ENCODE assay signal across 8 cellular contexts in the genomic region with DNA sequence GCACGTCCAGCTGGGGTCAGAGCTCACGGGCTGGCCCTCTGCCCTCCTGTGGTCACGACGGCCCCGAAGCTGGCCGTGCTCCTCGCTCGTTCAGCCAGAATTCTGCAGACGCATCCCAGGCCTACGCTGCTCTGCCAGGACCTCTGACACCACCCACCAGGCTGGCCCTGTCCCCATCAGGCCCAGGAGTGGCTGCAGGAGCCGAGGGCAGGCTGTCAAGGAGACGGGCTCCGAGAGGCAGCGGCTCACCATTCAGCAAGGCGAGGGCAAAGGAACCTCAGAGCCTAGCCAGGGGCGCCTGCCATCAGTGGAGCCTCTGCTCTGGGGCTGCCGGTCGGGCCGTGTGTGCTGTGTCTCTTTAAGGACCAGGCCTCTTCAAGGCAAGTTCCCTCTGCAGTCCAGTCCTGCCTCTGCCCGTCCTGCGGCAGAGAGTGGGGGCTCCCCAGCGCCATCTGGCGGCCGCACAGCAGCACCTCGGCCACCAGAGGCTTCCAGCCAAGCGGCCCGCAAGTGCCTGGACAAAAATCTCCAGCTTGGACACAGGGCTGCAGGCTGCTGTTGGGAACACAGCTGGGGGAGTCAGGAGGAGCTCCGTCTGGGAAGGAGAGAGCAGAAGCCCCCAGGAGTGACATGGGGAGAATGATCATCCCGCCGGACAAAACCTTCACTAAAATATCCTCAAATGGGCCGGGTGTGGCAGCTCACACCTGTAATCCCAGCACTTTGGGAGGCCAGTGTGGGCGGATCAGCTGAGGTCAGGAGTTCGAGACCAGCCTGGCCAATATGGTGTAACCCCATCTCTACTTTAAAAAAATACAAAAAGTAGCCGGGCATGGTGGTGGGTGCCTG. TPM values are rescaled to one million over a fixed set of nuclear protein-coding genes. Genes with fewer than 3 reads are reported as not detected.
DNase-seq lines count a peak whose midpoint lies in the region; TF ChIP-seq lines count a peak whose summit lies in the region.

No MANE protein-coding gene starts in this region.

- peaks cover 3 to 16% (median 7%) of the 10 kb centered on the region in 4 donors for H3K4me1 Mint-ChIP-seq in CD4-positive, alpha-beta memory T cell
- peaks cover 9% of the 10 kb centered on the region for H3K4me1 Mint-ChIP-seq in activated T-helper 2 cell treated with anti-CD3 and anti-CD28 coated beads, Interferon-gamma antibody, Interleukin-2, Interleukin-4, amounts not matched to agents 10 μg/mL and 5 μg/mL and 100 μg/mL, durations not matched to agents 14 hours and 24 hours and 36 hours (ENCODE audit: low read depth)
- H3K4me1 Mint-ChIP-seq in nephron progenitor cell: peaks cover 78% of the 10 kb centered on the region

- H3K27ac Mint-ChIP-seq in CD4-positive, alpha-beta memory T cell: peak overlapping the region in 3 of 7 donors; percentile 46 to 66 (median 46)
- no peak overlapping the region for H3K27ac Mint-ChIP-seq in activated T-helper 2 cell treated with anti-CD3 and anti-CD28 coated beads, Interferon-gamma antibody, Interleukin-2, Interleukin-4, amounts not matched to agents 10 μg/mL and 5 μg/mL and 100 μg/mL, durations not matched to agents 14 hours and 24 hours and 36 hours
- no peak overlapping the region for H3K27ac Mint-ChIP-seq in nephron progenitor cell

- peak; percentile 70 to 75 (median 73) for DNase-seq in CD4-positive, alpha-beta memory T cell
- DNase-seq in HL-60 (ENCODE audit: low read depth in 1 of 2, low spot score in 1 of 2) (peak in 1 of 2 experiments; percentile 69), RPMI8226 (peak; percentile 74), fibroblast of pulmonary artery (ENCODE audit: low read depth) (peak; percentile 91), nephron progenitor cell (peak; percentile 90), OCI-M2 (lab: John Stamatoyannopoulos, UW; ENCODE audit: unreplicated experiment) (no peak)
- DNase-seq in activated T-helper 2 cell treated with anti-CD3 and anti-CD28 coated beads, Interferon-gamma antibody, Interleukin-2, Interleukin-4, amounts not matched to agents 10 μg/mL and 5 μg/mL and 100 μg/mL, durations not matched to agents 14 hours and 24 hours and 36 hours (ENCODE audit: low spot score): peak; percentile 66
- peak; percentile 69 for DNase-seq in stimulated activated naive CD4-positive, alpha-beta T cell treated with Interleukin-2 at 50 U/mL for 16 hours (lab: John Stamatoyannopoulos, UW)

- peaks cover 0 to 2% (median 0%) of the 10 kb centered on the region in 8 donors for H3K9me3 Mint-ChIP-seq in CD4-positive, alpha-beta memory T cell
- no peaks in the 10 kb centered on the region for H3K9me3 Mint-ChIP-seq in activated T-helper 2 cell treated with anti-CD3 and anti-CD28 coated beads, Interferon-gamma antibody, Interleukin-2, Interleukin-4, amounts not matched to agents 10 μg/mL and 5 μg/mL and 100 μg/mL, durations not matched to agents 14 hours and 24 hours and 36 hours
- H3K9me3 Mint-ChIP-seq in nephron progenitor cell: no peaks in the 10 kb centered on the region

- peaks cover 4 to 8% of the 10 kb centered on the region in 2 donors for H3K27me3 Mint-ChIP-seq in CD4-positive, alpha-beta memory T cell
- peaks cover 5% of the 10 kb centered on the region for H3K27me3 Mint-ChIP-seq in activated T-helper 2 cell treated with anti-CD3 and anti-CD28 coated beads, Interferon-gamma antibody, Interleukin-2, Interleukin-4, amounts not matched to agents 10 μg/mL and 5 μg/mL and 100 μg/mL, durations not matched to agents 14 hours and 24 hours and 36 hours (ENCODE audit: low read depth)
- peaks cover 21% of the 10 kb centered on the region for H3K27me3 Mint-ChIP-seq in nephron progenitor cell (ENCODE audit: low read depth, poor library complexity)

- H3K4me1 ChIP-seq in CD4-positive, alpha-beta memory T cell (ENCODE audit: insufficient read depth, low read length): peaks cover 6% of the 10 kb centered on the region

- H3K27ac ChIP-seq in CD4-positive, alpha-beta memory T cell (ENCODE audit: low read depth, low read length): no peak overlapping the region
- H3K27ac ChIP-seq in HL-60 (replicated peaks): no peak overlapping the region

- H3K36me3 Mint-ChIP-seq in CD4-positive, alpha-beta memory T cell: no peaks in the 10 kb centered on the region
- H3K36me3 Mint-ChIP-seq in activated T-helper 2 cell treated with anti-CD3 and anti-CD28 coated beads, Interferon-gamma antibody, Interleukin-2, Interleukin-4, amounts not matched to agents 10 μg/mL and 5 μg/mL and 100 μg/mL, durations not matched to agents 14 hours and 24 hours and 36 hours (ENCODE audit: low read depth): no peaks in the 10 kb centered on the region
- no peaks in the 10 kb centered on the region for H3K36me3 Mint-ChIP-seq in nephron progenitor cell (ENCODE audit: low read depth)

- H3K36me3 ChIP-seq in CD4-positive, alpha-beta memory T cell (ENCODE audit: insufficient read depth, low read length): no peaks in the 10 kb centered on the region

- CTCF ChIA-PET in CD4-positive, alpha-beta memory T cell (lab: Charles Lee; ENCODE audit: partially characterized antibody): interaction anchor here (0.6 to 13.5 kb wide), 22 partner anchors 9 to 130 kb away, joined by 3 to 176 read pairs (median 4); no protein-coding TSS in a partner anchor

- intact Hi-C loops in CD4-positive, alpha-beta memory T cell (cut with micrococcal nuclease): loop anchor here (2.0 kb wide), 1 partner anchor 64 kb away; no protein-coding TSS in a partner anchor
- intact Hi-C loops in activated T-helper 2 cell treated with anti-CD3 and anti-CD28 coated beads, Interferon-gamma antibody, Interleukin-2, Interleukin-4, amounts not matched to agents 10 μg/mL and 5 μg/mL and 100 μg/mL, durations not matched to agents 14 hours and 24 hours and 36 hours (cut with micrococcal nuclease): loop anchor here (1.0 kb wide), 1 partner anchor 64 kb away; no protein-coding TSS in a partner anchor

- no peaks in the 10 kb centered on the region for H3K9me3 ChIP-seq in CD4-positive, alpha-beta memory T cell (ENCODE audit: control insufficient read depth in 1 of 2, low read length in 2 of 2)

- POLR2A ChIA-PET in CD4-positive, alpha-beta memory T cell (lab: Charles Lee; ENCODE audit: partially characterized antibody): interaction anchor here (0.9 to 1.6 kb wide), 4 partner anchors 11 to 65 kb away, joined by 4 to 9 read pairs (median 4); no protein-coding TSS in a partner anchor

- no peaks in the 10 kb centered on the region for H3K27me3 ChIP-seq in CD4-positive, alpha-beta memory T cell (ENCODE audit: insufficient read depth, low read length)
- no peaks in the 10 kb centered on the region for H3K27me3 ChIP-seq in HL-60 (ENCODE audit: insufficient read depth, poor library complexity, severe bottlenecking)

- TF ChIP-seq CTCF in HL-60 (IDR thresholded peaks at IDR 0.05; ENCODE audit: insufficient read depth, low read length): peak; percentile 40
- TF ChIP-seq CTCF in fibroblast of pulmonary artery (IDR thresholded peaks at IDR 0.05; ENCODE audit: low read length, missing control alignments): peak; percentile 96
- peak; percentile 99 for TF ChIP-seq CTCF in nephron progenitor cell (IDR thresholded peaks at IDR 0.05)

- H3K4me3 Mint-ChIP-seq in CD4-positive, alpha-beta memory T cell: no peak overlapping the region
- H3K4me3 Mint-ChIP-seq in activated T-helper 2 cell treated with anti-CD3 and anti-CD28 coated beads, Interferon-gamma antibody, Interleukin-2, Interleukin-4, amounts not matched to agents 10 μg/mL and 5 μg/mL and 100 μg/mL, durations not matched to agents 14 hours and 24 hours and 36 hours (ENCODE audit: low read depth): no peak overlapping the region
- peak overlapping the region; percentile 60 for H3K4me3 Mint-ChIP-seq in nephron progenitor cell

- H3K4me3 ChIP-seq in CD4-positive, alpha-beta memory T cell (ENCODE audit: low read length in 2 of 2): no peak overlapping the region
- H3K4me3 ChIP-seq in HL-60 (replicated peaks; ENCODE audit: insufficient read depth, low read length) (no peak overlapping the region), fibroblast of pulmonary artery (replicated peaks; ENCODE audit: low read depth, low read length) (no peak overlapping the region)

RNA-seq across cellular contexts. Expression of a gene that starts 7.4 kb away (rescaled TPM):
- 100 to 1,000 TPM; 139 to 157 TPM for total RNA-seq in CD4-positive, alpha-beta memory T cell
- polyA plus RNA-seq in CD4-positive, alpha-beta memory T cell: 10 to 100 TPM in 1 of 2 donors, 1 to 10 TPM in 1; 7.2 to 33.4 TPM
- 69.3 and 75.3 TPM in 2 replicates for total RNA-seq in activated T-helper 2 cell treated with anti-CD3 and anti-CD28 coated beads, Interferon-gamma antibody, Interleukin-2, Interleukin-4, amounts not matched to agents 10 μg/mL and 5 μg/mL and 100 μg/mL, durations not matched to agents 14 hours and 24 hours and 36 hours

Comparison
In these comparisons a context has a peak if more than half of its experiments do, and no peak if none do; other contexts are left out.
1. CTCF ChIP-seq: peak in every context shown above with its lines; median percentile 99 in nephron progenitor cell; 96 in fibroblast of pulmonary artery; 40 in HL-60.